ENCODE assay signal across 32 cellular contexts in the genomic region with DNA sequence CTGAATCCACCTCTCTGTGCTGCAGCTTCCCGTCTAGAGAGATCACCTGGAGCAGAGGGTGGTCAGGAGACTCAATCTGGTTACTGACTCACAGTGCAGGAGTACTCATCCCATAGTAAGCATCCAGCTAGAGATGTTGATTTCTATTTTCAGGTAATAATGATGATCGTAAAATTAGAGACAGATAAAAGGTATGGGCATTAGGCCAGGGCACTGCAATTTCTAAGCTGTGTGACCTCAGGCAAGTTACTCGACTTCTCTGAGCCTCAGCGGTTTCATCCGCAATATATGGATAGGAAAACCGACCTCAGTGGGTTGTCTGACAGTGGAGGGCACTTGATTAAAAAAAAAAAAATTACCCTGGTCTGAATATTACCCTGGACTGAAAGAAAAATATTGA. TPM values are rescaled to one million over a fixed set of nuclear protein-coding genes. Genes with fewer than 3 reads are reported as not detected.
"Had no signal": no experiment of that assay in that cellular context is flagged by ENCODE, and none has a peak within 500 bp of the region (broad histone marks: within the 10 kb centered on the region; RNA-seq: fewer than 3 reads in every experiment).

No MANE protein-coding gene starts in this region.

- DNase-seq: colonic mucosa; cortex of kidney; effector CD8-positive, alpha-beta T cell; effector memory CD8-positive, alpha-beta T cell; endodermal cell; erythroblast; esophagus squamous epithelium; foreskin fibroblast; foreskin melanocyte; gastrocnemius medialis; glutamatergic neuron; head of caudate nucleus; heart right ventricle; hippocampal formation; kidney; left cardiac atrium; left lung; left ventricle myocardium superior; lower lobe of right lung; mesenchymal stem cell; mucosa of descending colon had no signal

- H3K9me3 ChIP-seq: colonic mucosa, esophagus squamous epithelium, gastrocnemius medialis, left lung, mucosa of descending colon had no signal

- H3K4me3 ChIP-seq: colonic mucosa, esophagus squamous epithelium, gastrocnemius medialis, heart right ventricle, left lung, lower lobe of right lung, mucosa of descending colon had no signal

- H3K27ac ChIP-seq: colonic mucosa, epithelial cell of prostate, esophagus squamous epithelium, gastrocnemius medialis, heart right ventricle, left lung, lower lobe of right lung had no signal

- FAIRE-seq: endometrium, islet of Langerhans, kidney had no signal

- H3K4me1 ChIP-seq: colonic mucosa, esophagus squamous epithelium, gastrocnemius medialis, heart right ventricle, left lung, lower lobe of right lung had no signal

- H3K36me3 ChIP-seq: colonic mucosa, esophagus squamous epithelium, gastrocnemius medialis, heart right ventricle, left lung, lower lobe of right lung had no signal

- H3K27me3 ChIP-seq: colonic mucosa, gastrocnemius medialis had no signal

- ATAC-seq: effector memory CD8-positive, alpha-beta T cell; esophagus mucosa; gastrocnemius medialis; heart right ventricle; left cardiac atrium; left lung; left ventricle myocardium superior; lower lobe of right lung; mucosa of descending colon had no signal

RNA-seq across cellular contexts. Expression of gene PNPLA5, which starts 49.6 kb away (rescaled TPM):
- total RNA-seq: chondrocyte, colonic mucosa, dermis microvascular lymphatic vessel endothelial cell, esophagus mucosa, esophagus squamous epithelium, gastrocnemius medialis, glomerular endothelial cell, heart right ventricle, kidney, left cardiac atrium, left lung, left ventricle myocardium superior, lower lobe of right lung, lung microvascular endothelial cell, mesenteric fat pad, mesothelial cell of epicardium, mucosa of descending colon, myocyte had no signal
- polyA plus RNA-seq: heart right ventricle had no signal
